In genomic region chr3:58013099-58013498, GRCh38 we compare ENCODE assay signal across 12 cellular contexts. TPM values are rescaled to one million over a fixed set of nuclear protein-coding genes. Genes with fewer than 3 reads are reported as not detected.
DNase-seq lines count a peak whose midpoint lies in the region; ATAC-seq and TF ChIP-seq lines count a peak whose summit lies in the region.
"Had no signal": no experiment of that assay in that cellular context is flagged by ENCODE, and none has a peak within 500 bp of the region (broad histone marks: within the 10 kb centered on the region; RNA-seq: fewer than 3 reads in every experiment).

No MANE protein-coding gene starts in this region.

- H3K9me3 ChIP-seq in CD4-positive, alpha-beta memory T cell (ENCODE audit: control insufficient read depth in 1 of 2, low read length in 2 of 2) = no peaks in the 10 kb centered on the region
- H3K9me3 ChIP-seq in esophagus squamous epithelium (no peaks in the 10 kb centered on the region), gastrocnemius medialis (no peaks in the 10 kb centered on the region)
- no peaks in the 10 kb centered on the region for H3K9me3 ChIP-seq in effector memory CD4-positive, alpha-beta T cell (ENCODE audit: control insufficient read depth, low read length)
- H3K9me3 ChIP-seq: upper lobe of right lung had no signal

- no peak for ATAC-seq in gastrocnemius medialis
- ATAC-seq: K562, upper lobe of right lung had no signal

- H3K9me3 Mint-ChIP-seq in CD4-positive, alpha-beta memory T cell = no peaks in the 10 kb centered on the region

- TF ChIP-seq CTCF in RWPE1 (conservative IDR thresholded peaks at IDR 0.05; ENCODE audit: low read depth) (no peak), esophagus squamous epithelium (IDR thresholded peaks at IDR 0.05) (no peak), gastrocnemius medialis (IDR thresholded peaks at IDR 0.05 in 4 of 5, conservative IDR thresholded peaks at IDR 0.05 in 1 of 5) (no peak)

- peaks cover 33% of the 10 kb centered on the region for H3K4me1 ChIP-seq in CD4-positive, alpha-beta memory T cell (ENCODE audit: insufficient read depth, low read length)
- peaks cover 32 to 98% (median 47%) of the 10 kb centered on the region in 3 donors for H3K4me1 ChIP-seq in esophagus squamous epithelium
- peaks cover 14 to 15% of the 10 kb centered on the region in 2 donors for H3K4me1 ChIP-seq in gastrocnemius medialis
- H3K4me1 ChIP-seq in effector memory CD4-positive, alpha-beta T cell (ENCODE audit: control insufficient read depth, insufficient read depth, low read length, poor library complexity, severe bottlenecking) = peaks cover 18% of the 10 kb centered on the region

- DNase-seq in CD4-positive, alpha-beta memory T cell = no peak
- DNase-seq in RWPE1 (ENCODE audit: low spot score) (no peak), esophagus squamous epithelium (lab: John Stamatoyannopoulos, UW) (no peak), gastrocnemius medialis (no peak), NCI-H2227 (lab: John Stamatoyannopoulos, UW; ENCODE audit: unreplicated experiment) (no peak), NCI-H1092 treated with DMSO at 0.1 percent for 48 hours (lab: John Stamatoyannopoulos, UW) (no peak), erythroblast (lab: John Stamatoyannopoulos, UW) (no peak)
- DNase-seq in effector memory CD4-positive, alpha-beta T cell = no peak
- DNase-seq: H7, T1000, upper lobe of right lung had no signal

- H3K27me3 Mint-ChIP-seq in CD4-positive, alpha-beta memory T cell = no peaks in the 10 kb centered on the region

- in situ Hi-C loops in gastrocnemius medialis (cut with MboI; ENCODE audit: low sequenced_read_pairs in 4 of 4) = no loop called here

- peak overlapping the region in 3 of 8 donors; percentile 15 to 51 (median 36) for H3K4me3 Mint-ChIP-seq in CD4-positive, alpha-beta memory T cell

- peak overlapping the region in 5 of 7 donors; percentile 8 to 70 (median 28) for H3K27ac Mint-ChIP-seq in CD4-positive, alpha-beta memory T cell

- no peak overlapping the region for H3K4me3 ChIP-seq in CD4-positive, alpha-beta memory T cell (ENCODE audit: low read length in 2 of 2)
- H3K4me3 ChIP-seq in esophagus squamous epithelium (no peak overlapping the region), gastrocnemius medialis (no peak overlapping the region)
- no peak overlapping the region for H3K4me3 ChIP-seq in effector memory CD4-positive, alpha-beta T cell (ENCODE audit: insufficient read depth, low read depth, low read length, poor library complexity, severe bottlenecking)
- H3K4me3 ChIP-seq: K562, upper lobe of right lung had no signal

- intact Hi-C loops in CD4-positive, alpha-beta memory T cell (cut with micrococcal nuclease) = no loop called here
- intact Hi-C loops in esophagus squamous epithelium (cut with DNase I) (no loop called here), gastrocnemius medialis (cut with DNase I; ENCODE audit: low total_unique reads) (no loop called here)

- TF ChIP-seq POLR2A in esophagus squamous epithelium (IDR thresholded peaks at IDR 0.05) (no peak), gastrocnemius medialis (IDR thresholded peaks at IDR 0.05) (no peak), erythroblast (IDR thresholded peaks at IDR 0.05; ENCODE audit: low read length) (no peak)

- no peak overlapping the region for H3K27ac ChIP-seq in CD4-positive, alpha-beta memory T cell (ENCODE audit: low read depth, low read length)
- peak overlapping the region; percentile 71 for H3K27ac ChIP-seq in RWPE1
- H3K27ac ChIP-seq in esophagus squamous epithelium = peak overlapping the region in 3 of 4 donors; percentile 68 to 92 (median 90)
- H3K27ac ChIP-seq in gastrocnemius medialis = peak overlapping the region in 3 of 4 donors; percentile 22 to 57 (median 29)
- H3K27ac ChIP-seq in effector memory CD4-positive, alpha-beta T cell (ENCODE audit: insufficient read depth, low read length, poor library complexity, severe bottlenecking) = no peak overlapping the region
- H3K27ac ChIP-seq: upper lobe of right lung had no signal

- H3K4me1 Mint-ChIP-seq in CD4-positive, alpha-beta memory T cell = peaks cover 25 to 45% (median 37%) of the 10 kb centered on the region in 4 donors

- 91% methylated on average over 3 of the region's 3 CpGs; no CpG with 5 or more reads in 1 of the 2 donors for WGBS in esophagus squamous epithelium, 2 donors

- no peaks in the 10 kb centered on the region for H3K36me3 Mint-ChIP-seq in CD4-positive, alpha-beta memory T cell

- no peaks in the 10 kb centered on the region for H3K27me3 ChIP-seq in CD4-positive, alpha-beta memory T cell (ENCODE audit: insufficient read depth, low read length)
- H3K27me3 ChIP-seq in esophagus squamous epithelium = no peaks in the 10 kb centered on the region
- H3K27me3 ChIP-seq in gastrocnemius medialis = peaks cover 12 to 21% (median 19%) of the 10 kb centered on the region in 3 donors
- no peaks in the 10 kb centered on the region for H3K27me3 ChIP-seq in effector memory CD4-positive, alpha-beta T cell (replicated peaks; ENCODE audit: control insufficient read depth, insufficient read depth, low read length, poor library complexity, severe bottlenecking)
- H3K27me3 ChIP-seq: upper lobe of right lung had no signal

- POLR2A ChIA-PET in CD4-positive, alpha-beta memory T cell (lab: Charles Lee; ENCODE audit: partially characterized antibody) = interaction anchor here (1.2 kb wide), 1 partner anchor 9 kb away, joined by 3 read pairs; no protein-coding TSS in a partner anchor
- POLR2A ChIA-PET in RWPE1 (lab: Yijun Ruan, JAX; ENCODE audit: low non-redundant PET) = no interaction called here

- CTCF ChIA-PET in CD4-positive, alpha-beta memory T cell (lab: Charles Lee; ENCODE audit: partially characterized antibody) = interaction anchor here (0.7 kb wide), 1 partner anchor 25 kb away, joined by 4 read pairs; no protein-coding TSS in a partner anchor
- CTCF ChIA-PET in RWPE1 (lab: Yijun Ruan, JAX) = no interaction called here

- H3K36me3 ChIP-seq in CD4-positive, alpha-beta memory T cell (ENCODE audit: insufficient read depth, low read length) = no peaks in the 10 kb centered on the region
- H3K36me3 ChIP-seq in esophagus squamous epithelium (no peaks in the 10 kb centered on the region), gastrocnemius medialis (no peaks in the 10 kb centered on the region)
- no peaks in the 10 kb centered on the region for H3K36me3 ChIP-seq in effector memory CD4-positive, alpha-beta T cell (ENCODE audit: control insufficient read depth, insufficient read depth, low read length)
- H3K36me3 ChIP-seq: upper lobe of right lung had no signal

RNA-seq across cellular contexts. Expression of gene FLNB, which starts 4.9 kb away (rescaled TPM):
- total RNA-seq in CD4-positive, alpha-beta memory T cell = 10 to 100 TPM; 22.5 to 28.5 TPM
- 10 to 100 TPM in 1 of 2 donors, 1 to 10 TPM in 1; 3.9 to 14.6 TPM for polyA plus RNA-seq in CD4-positive, alpha-beta memory T cell
- total RNA-seq in esophagus squamous epithelium (10 to 100 TPM; 65.4 to 77.0 (median 71.5) TPM), gastrocnemius medialis (10 to 100 TPM; 10.9 to 21.5 (median 12.0) TPM)

Comparison
In these comparisons a context has a peak if more than half of its experiments do, and no peak if none do; other contexts are left out.
1. H3K27ac ChIP-seq: peak in RWPE1 (single experiment), esophagus squamous epithelium (3 of 4) and gastrocnemius medialis (3 of 4); none in CD4-positive, alpha-beta memory T cell (single experiment) and effector memory CD4-positive, alpha-beta T cell (single experiment).